1 cellular context compared by ENCODE assay signal in the genomic region with DNA sequence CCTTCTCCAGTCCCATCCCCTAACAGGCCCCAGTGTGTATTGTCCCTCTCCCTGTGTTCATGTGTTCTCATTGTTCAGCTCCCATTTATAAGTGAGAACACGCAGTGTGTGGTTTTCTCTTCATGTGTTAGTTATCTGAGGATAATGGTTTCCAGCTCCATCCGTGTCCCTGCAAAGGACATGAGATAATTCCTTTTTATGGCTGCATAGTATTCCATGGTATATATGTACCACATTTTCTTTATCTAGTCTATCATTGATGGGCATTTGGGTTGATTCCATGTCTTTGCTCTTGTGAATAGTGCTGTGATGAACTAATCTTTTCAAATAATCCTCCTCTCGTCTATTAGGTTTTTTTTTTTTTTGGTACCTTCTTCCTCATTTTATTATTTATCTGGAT. TPM values are rescaled to one million over a fixed set of nuclear protein-coding genes. Genes with fewer than 3 reads are reported as not detected.
"Had no signal": no experiment of that assay in that cellular context is flagged by ENCODE, and none has a peak within 500 bp of the region (broad histone marks: within the 10 kb centered on the region; RNA-seq: fewer than 3 reads in every experiment).

No MANE protein-coding gene starts in this region.

RNA-seq across cellular contexts. Expression of a gene that starts 25.9 kb away (rescaled TPM):
- polyA plus RNA-seq: naive thymus-derived CD4-positive, alpha-beta T cell had no signal
